Comparison of ENCODE assay signal across 1 cellular context in the genomic region with DNA sequence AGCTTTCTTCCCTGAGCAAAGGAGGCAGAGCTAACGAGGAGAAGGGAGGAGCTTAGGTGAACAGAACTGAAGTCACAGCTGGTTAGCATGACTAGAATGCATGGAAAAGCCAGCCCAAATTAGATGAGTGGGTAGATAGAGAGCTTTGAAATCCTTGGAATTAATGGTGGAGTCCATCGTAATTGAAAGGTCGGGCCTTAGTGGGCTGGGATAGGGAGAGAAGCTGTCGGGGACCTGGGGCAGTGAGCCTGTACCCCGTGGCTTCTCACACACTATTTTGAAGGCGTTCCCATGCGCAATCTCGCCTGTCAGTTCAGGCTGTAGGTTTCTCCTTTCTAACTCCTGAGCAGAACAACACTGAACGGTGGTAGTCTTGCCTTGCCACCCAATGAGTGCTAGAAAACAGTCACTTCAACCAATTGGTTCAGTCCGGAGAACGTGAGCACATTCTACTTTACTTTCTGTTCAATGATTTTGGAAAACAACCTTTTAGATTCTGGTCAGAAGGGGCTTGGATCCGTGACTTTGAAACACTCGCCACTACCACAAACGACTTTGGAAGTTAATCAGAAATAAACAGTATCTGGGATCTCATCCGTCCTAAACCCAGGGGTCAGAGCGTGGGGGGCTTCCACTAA.
TF ChIP-seq lines count a peak whose summit lies in the region.

No MANE protein-coding gene starts in this region.

TF ChIP-seq in K562, 482 proteins besides CTCF, POLR2A, EP300 and RAD21 (continued from another document and continues in another):
- TF ChIP-seq SIRT6 (IDR thresholded peaks at IDR 0.05; ENCODE audit: low read depth, low read length) (no peak), NKRF (IDR thresholded peaks at IDR 0.05; ENCODE audit: borderline replicate concordance) (0 out of 2 replicates have a peak, but pooled peaks have one; percentile 10), KDM1A (IDR thresholded peaks at IDR 0.05) (no peak), GTF2E2 (tag; IDR thresholded peaks at IDR 0.05) (no peak), BHLHE40 (IDR thresholded peaks at IDR 0.05; ENCODE audit: low read length) (0 out of 2 replicates have a peak, but pooled peaks have one; percentile 30), ZNF347 (CRISPR knock-in tag; IDR thresholded peaks at IDR 0.05; ENCODE audit: low read depth) (no peak), TBP (optimal IDR thresholded peaks at IDR 0.05; ENCODE audit: low read depth, low read length) (peak; percentile 55), TCF3 (CRISPR knock-in tag; IDR thresholded peaks at IDR 0.05) (no peak), BRD4 (IDR thresholded peaks at IDR 0.05) (no peak), MYC (IDR thresholded peaks at IDR 0.05; ENCODE audit: low read depth, low read length) (0 out of 2 replicates have a peak, but pooled peaks have one; percentile 19), MYC (CRISPR knock-in tag; IDR thresholded peaks at IDR 0.05; ENCODE audit: borderline replicate concordance, low read depth) (no peak), TFE3 (CRISPR knock-in tag; IDR thresholded peaks at IDR 0.05) (no peak), HDAC2 (IDR thresholded peaks at IDR 0.05) (0 out of 2 replicates have a peak, but pooled peaks have one; percentile 34), AFF1 (IDR thresholded peaks at IDR 0.05; ENCODE audit: low read depth in 1 of 2, partially characterized antibody in 2 of 2) (peak in 1 of 2 experiments; percentile 42), ZNF655 (CRISPR knock-in tag; IDR thresholded peaks at IDR 0.05) (no peak), PKNOX1 (IDR thresholded peaks at IDR 0.05) (peak; percentile 75), XRCC4 (IDR thresholded peaks at IDR 0.05; ENCODE audit: extremely low read depth, insufficient read depth, insufficient read length) (no peak), TAF7 (tag; IDR thresholded peaks at IDR 0.05) (no peak), NRF1 (conservative IDR thresholded peaks at IDR 0.05 in 1 of 2, IDR thresholded peaks at IDR 0.05 in 1 of 2) (peak; percentile 85 to 87), SOX6 (IDR thresholded peaks at IDR 0.05) (0 out of 2 replicates have a peak, but pooled peaks have one; percentile 6), MECOM (CRISPR knock-in tag; IDR thresholded peaks at IDR 0.05) (no peak), U2AF1 (optimal IDR thresholded peaks at IDR 0.05; ENCODE audit: low read depth, low read length) (no peak), CAMTA2 (CRISPR knock-in tag; conservative IDR thresholded peaks at IDR 0.05) (no peak), TEAD4 (IDR thresholded peaks at IDR 0.05; ENCODE audit: low read length) (0 out of 2 replicates have a peak, but pooled peaks have one; percentile 8), TEAD4 (CRISPR knock-in tag; IDR thresholded peaks at IDR 0.05; ENCODE audit: borderline replicate concordance) (no peak), RBM34 (IDR thresholded peaks at IDR 0.05; ENCODE audit: borderline replicate concordance, insufficient read depth, low read length) (no peak), ZZZ3 (IDR thresholded peaks at IDR 0.05) (no peak), CHD1 (IDR thresholded peaks at IDR 0.05; ENCODE audit: low read length) (no peak), MIER1 (IDR thresholded peaks at IDR 0.05; ENCODE audit: low read depth) (0 out of 2 replicates have a peak, but pooled peaks have one; percentile 25), JUND (IDR thresholded peaks at IDR 0.05; ENCODE audit: borderline replicate concordance, low read depth, low read length) (no peak), JUND (tag; IDR thresholded peaks at IDR 0.05; ENCODE audit: borderline replicate concordance, low read depth, low read length) (no peak), NFRKB (IDR thresholded peaks at IDR 0.05; ENCODE audit: low read depth) (no peak), ZFPM2 (CRISPR knock-in tag; IDR thresholded peaks at IDR 0.05) (no peak), ZC3H11A (IDR thresholded peaks at IDR 0.05; ENCODE audit: low read depth, low read length) (no peak), ASH1L (IDR thresholded peaks at IDR 0.05; ENCODE audit: borderline replicate concordance, low read depth, partially characterized antibody) (no peak), CHD4 (IDR thresholded peaks at IDR 0.05; ENCODE audit: insufficient read depth, insufficient replicate concordance, low read depth, low read length, poor library complexity, severe bottlenecking) (peak; percentile 28), GATAD2A (IDR thresholded peaks at IDR 0.05) (no peak), DACH1 (IDR thresholded peaks at IDR 0.05; ENCODE audit: partially characterized antibody) (peak; percentile 57), RNF2 (IDR thresholded peaks at IDR 0.05) (0 out of 2 replicates have a peak, but pooled peaks have one; percentile 26), HNRNPLL (IDR thresholded peaks at IDR 0.05; ENCODE audit: low read depth, low read length, poor library complexity, severe bottlenecking) (no peak), ARID1B (IDR thresholded peaks at IDR 0.05) (0 out of 2 replicates have a peak, but pooled peaks have one; percentile 7), PHB (CRISPR knock-in tag; IDR thresholded peaks at IDR 0.05) (no peak), ZC3H4 (CRISPR knock-in tag; IDR thresholded peaks at IDR 0.05; ENCODE audit: borderline replicate concordance) (0 out of 2 replicates have a peak, but pooled peaks have one; percentile 40), MEIS2 (IDR thresholded peaks at IDR 0.05; ENCODE audit: partially characterized antibody) (peak; percentile 48), MBD2 (IDR thresholded peaks at IDR 0.05; ENCODE audit: borderline replicate concordance, low read depth) (no peak), BACH1 (tag; IDR thresholded peaks at IDR 0.05) (no peak), ZNF699 (CRISPR knock-in tag; IDR thresholded peaks at IDR 0.05; ENCODE audit: insufficient replicate concordance) (no peak)
- TF ChIP-seq, protein P1, sequence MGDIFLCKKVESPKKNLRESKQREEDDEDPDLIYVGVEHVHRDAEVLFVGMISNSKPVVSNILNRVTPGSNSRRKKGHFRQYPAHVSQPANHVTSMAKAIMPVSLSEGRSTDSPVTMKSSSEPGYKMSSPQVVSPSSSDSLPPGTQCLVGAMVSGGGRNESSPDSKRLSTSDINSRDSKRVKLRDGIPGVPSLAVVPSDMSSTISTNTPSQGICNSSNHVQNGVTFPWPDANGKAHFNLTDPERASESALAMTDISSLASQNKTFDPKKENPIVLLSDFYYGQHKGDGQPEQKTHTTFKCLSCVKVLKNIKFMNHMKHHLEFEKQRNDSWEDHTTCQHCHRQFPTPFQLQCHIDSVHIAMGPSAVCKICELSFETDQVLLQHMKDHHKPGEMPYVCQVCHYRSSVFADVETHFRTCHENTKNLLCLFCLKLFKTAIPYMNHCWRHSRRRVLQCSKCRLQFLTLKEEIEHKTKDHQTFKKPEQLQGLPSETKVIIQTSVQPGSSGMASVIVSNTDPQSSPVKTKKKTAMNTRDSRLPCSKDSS (IDR thresholded peaks at IDR 0.05; ENCODE audit: low read depth, partially characterized antibody), result no peak
- TF ChIP-seq, protein P2, sequence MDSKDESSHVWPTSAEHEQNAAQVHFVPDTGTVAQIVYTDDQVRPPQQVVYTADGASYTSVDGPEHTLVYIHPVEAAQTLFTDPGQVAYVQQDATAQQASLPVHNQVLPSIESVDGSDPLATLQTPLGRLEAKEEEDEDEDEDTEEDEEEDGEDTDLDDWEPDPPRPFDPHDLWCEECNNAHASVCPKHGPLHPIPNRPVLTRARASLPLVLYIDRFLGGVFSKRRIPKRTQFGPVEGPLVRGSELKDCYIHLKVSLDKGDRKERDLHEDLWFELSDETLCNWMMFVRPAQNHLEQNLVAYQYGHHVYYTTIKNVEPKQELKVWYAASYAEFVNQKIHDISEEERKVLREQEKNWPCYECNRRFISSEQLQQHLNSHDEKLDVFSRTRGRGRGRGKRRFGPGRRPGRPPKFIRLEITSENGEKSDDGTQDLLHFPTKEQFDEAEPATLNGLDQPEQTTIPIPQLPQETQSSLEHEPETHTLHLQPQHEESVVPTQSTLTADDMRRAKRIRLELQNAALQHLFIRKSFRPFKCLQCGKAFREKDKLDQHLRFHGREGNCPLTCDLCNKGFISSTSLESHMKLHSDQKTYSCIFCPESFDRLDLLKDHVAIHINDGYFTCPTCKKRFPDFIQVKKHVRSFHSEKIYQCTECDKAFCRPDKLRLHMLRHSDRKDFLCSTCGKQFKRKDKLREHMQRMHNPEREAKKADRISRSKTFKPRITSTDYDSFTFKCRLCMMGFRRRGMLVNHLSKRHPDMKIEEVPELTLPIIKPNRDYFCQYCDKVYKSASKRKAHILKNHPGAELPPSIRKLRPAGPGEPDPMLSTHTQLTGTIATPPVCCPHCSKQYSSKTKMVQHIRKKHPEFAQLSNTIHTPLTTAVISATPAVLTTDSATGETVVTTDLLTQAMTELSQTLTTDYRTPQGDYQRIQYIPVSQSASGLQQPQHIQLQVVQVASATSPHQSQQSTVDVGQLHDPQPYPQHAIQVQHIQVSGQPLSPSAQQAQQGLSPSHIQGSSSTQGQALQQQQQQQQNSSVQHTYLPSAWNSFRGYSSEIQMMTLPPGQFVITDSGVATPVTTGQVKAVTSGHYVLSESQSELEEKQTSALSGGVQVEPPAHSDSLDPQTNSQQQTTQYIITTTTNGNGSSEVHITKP (IDR thresholded peaks at IDR 0.05; ENCODE audit: partially characterized antibody), result peak; percentile 85
